In the genomic region with DNA sequence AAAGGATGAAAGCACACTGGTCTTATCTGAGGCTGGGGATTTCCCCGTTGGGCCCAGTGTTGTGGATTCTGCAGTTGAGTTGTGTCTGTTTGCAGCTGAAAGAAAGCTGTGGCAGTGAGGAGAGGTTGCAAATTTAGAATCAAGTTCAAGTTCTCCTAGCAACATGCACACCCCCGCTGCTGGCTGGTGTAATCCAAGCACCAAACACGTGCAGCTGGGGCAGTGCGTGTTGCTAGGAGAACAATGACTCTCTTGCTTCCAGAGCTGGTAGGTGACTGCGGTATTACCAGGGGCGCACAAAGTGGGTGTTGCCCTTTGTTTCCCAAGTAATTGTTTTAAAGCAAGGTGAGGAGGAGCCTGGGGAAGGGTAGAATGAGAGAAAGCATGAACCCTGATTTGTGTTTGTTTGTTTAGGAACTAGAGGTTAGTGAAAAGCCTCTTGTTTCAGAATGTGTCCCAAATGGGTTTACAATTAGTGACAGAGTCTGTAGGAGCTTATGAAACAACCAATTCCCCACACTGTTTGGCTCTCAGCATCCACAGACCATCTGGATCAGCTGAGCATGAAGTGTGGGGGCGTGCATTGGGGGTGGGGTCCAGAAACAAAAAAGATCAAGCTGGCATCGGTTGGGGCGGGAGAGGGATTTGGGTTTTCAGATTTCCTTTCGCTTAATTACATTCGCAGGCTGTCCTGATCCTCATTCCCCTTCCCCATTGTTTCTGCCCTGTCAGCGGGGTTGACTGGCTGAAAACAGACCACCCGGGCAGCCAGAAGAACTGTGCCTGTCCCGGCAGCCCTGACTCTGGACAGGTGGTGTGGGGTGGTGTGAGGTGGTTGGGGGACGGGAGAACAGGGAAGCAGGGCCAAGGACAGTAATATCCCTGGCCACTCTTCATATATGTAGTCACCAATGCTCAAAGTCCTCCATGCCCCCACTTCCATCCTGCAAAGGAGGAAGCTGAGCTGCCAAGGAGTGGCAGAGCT, we compare ENCODE assay signal across 8 cellular contexts.
DNase-seq lines count a peak whose midpoint lies in the region; ATAC-seq and TF ChIP-seq lines count a peak whose summit lies in the region.

No MANE protein-coding gene starts in this region.

- DNase-seq in AG08396 (ENCODE audit: low spot score): peak; percentile 78
- DNase-seq in RWPE2 (ENCODE audit: low spot score): no peak
- DNase-seq in caudate nucleus (lab: John Stamatoyannopoulos, UW): peak in 56 of 61 donors; percentile 6 to 95 (median 69)
- DNase-seq in mesendoderm: peak; percentile 90
- peak; percentile 87 for DNase-seq in testis

- H3K27me3 ChIP-seq in HUES64 (ENCODE audit: insufficient read depth, low read length) (peaks cover 9% of the 10 kb centered on the region), RWPE2 (ENCODE audit: insufficient read depth, poor library complexity, severe bottlenecking) (no peaks in the 10 kb centered on the region), mesendoderm (ENCODE audit: insufficient read depth, low read length, poor library complexity) (no peaks in the 10 kb centered on the region), testis (no peaks in the 10 kb centered on the region)

- H3K4me2 ChIP-seq in mesendoderm (ENCODE audit: low read length): no peak overlapping the region

- H3K9ac ChIP-seq in HUES64 (ENCODE audit: low read depth, low read length): peak overlapping the region; percentile 50
- peak overlapping the region; percentile 17 for H3K9ac ChIP-seq in mesendoderm (ENCODE audit: low read length)

- H2BK15ac ChIP-seq in mesendoderm (replicated peaks; ENCODE audit: low read depth): no peak overlapping the region

- no peak overlapping the region for H2BK120ac ChIP-seq in mesendoderm (ENCODE audit: low read depth, low read length)

- peak overlapping the region; percentile 69 for H2AK5ac ChIP-seq in mesendoderm (ENCODE audit: low read length)

- no peak overlapping the region for H2BK5ac ChIP-seq in mesendoderm (ENCODE audit: low read length)

- intact Hi-C loops in testis (cut with DNase I; ENCODE audit: low total_unique reads): loop anchor here (10.0 kb wide), 1 partner anchor 655 kb away; no protein-coding TSS in a partner anchor

- peak overlapping the region; percentile 68 for H3K56ac ChIP-seq in mesendoderm (ENCODE audit: low read length)

- H3K4ac ChIP-seq in mesendoderm (ENCODE audit: low read depth, low read length): no peak overlapping the region

- no peaks in the 10 kb centered on the region for H3K79me2 ChIP-seq in mesendoderm (ENCODE audit: control insufficient read depth, insufficient read depth, low read length)

- no peaks in the 10 kb centered on the region for H3K79me1 ChIP-seq in mesendoderm (ENCODE audit: low read length)

- peak overlapping the region; percentile 51; the same call in 1 of the 2 replicates for H3K27ac ChIP-seq in HUES64 (ENCODE audit: low read depth, low read length)
- no peak overlapping the region for H3K27ac ChIP-seq in RWPE2 (ENCODE audit: poor library complexity, severe bottlenecking)
- H3K27ac ChIP-seq in caudate nucleus (ENCODE audit: low read depth, low read length): peak overlapping the region; percentile 82
- H3K27ac ChIP-seq in mesendoderm (ENCODE audit: low read depth, low read length): no peak overlapping the region
- H3K27ac ChIP-seq in testis: no peak overlapping the region

- 16% methylated on average over 14 of the region's 15 CpGs for WGBS in HUES64
- no CpG with 5 or more reads among the region's 15 CpGs for WGBS in mesendoderm (ENCODE audit: extremely low coverage, insufficient coverage, low lambda C conversion rate)
- WGBS in testis, 2 donors: 49 to 54% methylated on average over 11 to 15 of the region's 15 CpGs

- no peak for TF ChIP-seq POLR2A in testis (IDR thresholded peaks at IDR 0.05)

- H3K9me3 ChIP-seq in HUES64 (ENCODE audit: insufficient read depth, low read depth, low read length): no peaks in the 10 kb centered on the region
- H3K9me3 ChIP-seq in RWPE2 (ENCODE audit: severe bottlenecking): no peaks in the 10 kb centered on the region
- no peaks in the 10 kb centered on the region for H3K9me3 ChIP-seq in testis

- peak overlapping the region; percentile 66 for H3K23ac ChIP-seq in mesendoderm (ENCODE audit: low read length)

- H4K5ac ChIP-seq in mesendoderm (ENCODE audit: low read length): no peak overlapping the region

- H3K36me3 ChIP-seq in HUES64 (ENCODE audit: insufficient read depth, low read length) (no peaks in the 10 kb centered on the region), RWPE2 (ENCODE audit: low read depth) (no peaks in the 10 kb centered on the region), mesendoderm (ENCODE audit: control insufficient read depth, insufficient read depth, low read length) (no peaks in the 10 kb centered on the region), testis (ENCODE audit: low read depth, missing control alignments) (no peaks in the 10 kb centered on the region)

- peaks cover 32% of the 10 kb centered on the region for H3K4me1 ChIP-seq in HUES64 (ENCODE audit: insufficient read depth, low read length)
- no peaks in the 10 kb centered on the region for H3K4me1 ChIP-seq in RWPE2 (ENCODE audit: insufficient read depth, poor library complexity, severe bottlenecking)
- peaks cover 11% of the 10 kb centered on the region for H3K4me1 ChIP-seq in mesendoderm (ENCODE audit: control insufficient read depth, low read depth, low read length)
- peaks cover 11% of the 10 kb centered on the region for H3K4me1 ChIP-seq in testis

- peak overlapping the region; percentile 24 for H3K18ac ChIP-seq in mesendoderm (ENCODE audit: low read length)

- ATAC-seq in RWPE2 (ENCODE audit: low read depth) (peak; percentile 40; the same call in 1 of the 3 replicates), GM19452 (IDR thresholded peaks at IDR 0.05; ENCODE audit: unreplicated experiment) (no peak), HG03520 (IDR thresholded peaks at IDR 0.05; ENCODE audit: unreplicated experiment) (no peak)

- H3K4me3 ChIP-seq in HUES64 (ENCODE audit: low read length) (peak overlapping the region; percentile 5; the same call in 1 of the 2 replicates), RWPE2 (ENCODE audit: severe bottlenecking) (no peak overlapping the region), mesendoderm (ENCODE audit: low read length) (no peak overlapping the region), testis (no peak overlapping the region)

- no peak for TF ChIP-seq CTCF in RWPE2 (IDR thresholded peaks at IDR 0.05; ENCODE audit: poor library complexity, severe bottlenecking)
- TF ChIP-seq CTCF in testis (IDR thresholded peaks at IDR 0.05): no peak

- H4K8ac ChIP-seq in mesendoderm (ENCODE audit: low read depth, low read length): no peak overlapping the region

Comparison
In these comparisons a context has a peak if more than half of its experiments do, and no peak if none do; other contexts are left out.
1. H3K27ac ChIP-seq: peak in HUES64 (single experiment) and caudate nucleus (single experiment); none in RWPE2 (single experiment), mesendoderm (single experiment) and testis (0 of 2).